ENCODE assay signal across 14 cellular contexts in the genomic region with DNA sequence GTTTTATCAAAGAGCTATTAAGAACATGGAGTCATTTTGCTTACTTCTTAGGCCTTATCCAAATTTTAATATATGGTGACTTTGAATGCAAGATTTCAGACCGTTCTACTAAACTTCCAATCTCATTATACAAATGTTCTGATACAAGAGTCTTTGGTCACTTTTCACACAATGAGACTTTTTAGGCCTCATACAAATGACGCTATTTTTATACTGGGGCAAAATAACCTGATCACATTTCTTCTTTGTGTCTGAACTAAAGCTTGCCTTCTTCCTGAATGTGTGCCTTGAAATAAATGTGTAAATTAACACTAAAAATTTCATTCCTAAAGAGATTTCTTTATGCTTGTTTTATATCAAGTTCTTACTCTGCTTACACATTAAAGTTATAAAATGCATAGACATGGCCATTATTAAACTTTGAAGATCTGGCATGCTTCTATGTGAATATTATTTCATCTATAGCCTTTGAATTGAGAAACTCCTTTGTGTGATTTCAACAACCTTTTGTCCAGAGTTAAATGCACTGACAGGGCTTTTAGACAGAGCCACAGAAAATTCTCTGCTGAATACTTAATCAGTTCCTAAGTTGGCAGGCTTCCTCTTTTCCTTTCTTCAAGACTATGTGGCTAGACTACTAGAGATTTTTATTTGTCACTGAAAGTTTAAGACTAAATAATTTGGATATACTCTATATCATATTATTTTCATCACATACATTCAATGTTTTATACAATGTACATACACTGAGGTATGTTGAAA.
DNase-seq lines count a peak whose midpoint lies in the region; ATAC-seq and TF ChIP-seq lines count a peak whose summit lies in the region.
"Had no signal": no experiment of that assay in that cellular context is flagged by ENCODE, and none has a peak within 500 bp of the region (broad histone marks: within the 10 kb centered on the region; RNA-seq: fewer than 3 reads in every experiment).

No MANE protein-coding gene starts in this region.

- peaks cover 0 to 7% (median 0%) of the 10 kb centered on the region in 3 donors for H3K4me1 ChIP-seq in skeletal muscle tissue (ENCODE audit: control insufficient read depth in 3 of 3, insufficient read depth in 3 of 3, low read length in 3 of 3)
- H3K4me1 ChIP-seq: psoas muscle had no signal

- H3K36me3 ChIP-seq in skeletal muscle tissue (ENCODE audit: control insufficient read depth in 3 of 3, insufficient read depth in 3 of 3, low read length in 3 of 3): no peaks in the 10 kb centered on the region

- POLR2A ChIA-PET in MCF 10A (lab: Yijun Ruan, JAX): interaction anchor here (0.6 to 0.7 kb wide), 2 partner anchors 263 to 1463 kb away, joined by 3 read pairs; no protein-coding TSS in a partner anchor

- BruUV-seq in MCF 10A (replicated peaks; lab: Mats Ljungman, UMichigan): no TSS peak

- peak overlapping the region; percentile 48 for H3K27ac ChIP-seq in skeletal muscle tissue (ENCODE audit: low read depth, low read length)
- H3K27ac ChIP-seq: KMS-11 had no signal

- H3K4me3 Mint-ChIP-seq in MCF 10A (ENCODE audit: unreplicated experiment): no peak overlapping the region
- H3K4me3 Mint-ChIP-seq: activated naive CD8-positive, alpha-beta T cell; CD4-positive, alpha-beta memory T cell had no signal

- no peak overlapping the region for H3K27ac Mint-ChIP-seq in MCF 10A (ENCODE audit: low read depth, unreplicated experiment)
- H3K27ac Mint-ChIP-seq: activated naive CD8-positive, alpha-beta T cell; CD4-positive, alpha-beta memory T cell had no signal

- no peaks in the 10 kb centered on the region for H3K9me3 ChIP-seq in skeletal muscle tissue (ENCODE audit: control insufficient read depth in 3 of 3, low read length in 3 of 3)
- H3K9me3 ChIP-seq: psoas muscle had no signal

- no peak overlapping the region for H3K9ac ChIP-seq in skeletal muscle tissue (ENCODE audit: low read depth in 1 of 3, low read length in 3 of 3)
- H3K9ac ChIP-seq: KMS-11 had no signal

- CTCF ChIA-PET in MCF 10A (lab: Yijun Ruan, JAX): interaction anchor here (0.6 kb wide), 1 partner anchor 19 kb away, joined by 3 read pairs; no protein-coding TSS in a partner anchor

- DNase-seq in NB4 (ENCODE audit: low read depth) (peak; percentile 36), astrocyte of the hippocampus (ENCODE audit: low read depth, low spot score) (peak; percentile 76), left ventricle myocardium superior (no peak), DMS153 treated with DMSO at 0.1 percent for 48 hours (lab: John Stamatoyannopoulos, UW; ENCODE audit: unreplicated experiment) (no peak), MCF 10A (ENCODE audit: unreplicated experiment) (no peak), GM19238 (ENCODE audit: insufficient read length, low spot score) (no peak)
- DNase-seq: CD4-positive, alpha-beta memory T cell; mesendoderm; NCI-H226; psoas muscle had no signal

- no peaks in the 10 kb centered on the region for H3K36me3 Mint-ChIP-seq in MCF 10A (ENCODE audit: insufficient read depth, unreplicated experiment)
- H3K36me3 Mint-ChIP-seq: activated naive CD8-positive, alpha-beta T cell; CD4-positive, alpha-beta memory T cell had no signal

- TF ChIP-seq CTCF in NB4 (IDR thresholded peaks at IDR 0.05; ENCODE audit: low read depth, low read length): no peak
- TF ChIP-seq CTCF in MCF 10A (IDR thresholded peaks at IDR 0.05; ENCODE audit: unreplicated experiment): no peak

- intact Hi-C loops in left ventricle myocardium superior (cut with micrococcal nuclease): no loop called here
- intact Hi-C loops in MCF 10A (cut with micrococcal nuclease): no loop called here

- H3K4me3 ChIP-seq in NB4 (ENCODE audit: low read depth, low read length) (no peak overlapping the region), skeletal muscle tissue (ENCODE audit: low read length in 3 of 3) (no peak overlapping the region)
- H3K4me3 ChIP-seq: psoas muscle had no signal

- H3K27me3 ChIP-seq in skeletal muscle tissue (ENCODE audit: control insufficient read depth in 3 of 3, insufficient read depth in 3 of 3, low read length in 3 of 3): no peaks in the 10 kb centered on the region

- H3K27me3 Mint-ChIP-seq in MCF 10A (ENCODE audit: insufficient read depth, unreplicated experiment): no peaks in the 10 kb centered on the region
- H3K27me3 Mint-ChIP-seq: activated naive CD8-positive, alpha-beta T cell; CD4-positive, alpha-beta memory T cell had no signal

- H3K9me3 Mint-ChIP-seq in MCF 10A (ENCODE audit: unreplicated experiment): no peaks in the 10 kb centered on the region
- H3K9me3 Mint-ChIP-seq: CD4-positive, alpha-beta memory T cell had no signal

- TF ChIP-seq POLR2A in NB4 (IDR thresholded peaks at IDR 0.05; ENCODE audit: extremely low read depth, insufficient read length): no peak

- ATAC-seq in left ventricle myocardium superior: peak; percentile 95
- no peak for ATAC-seq in HG02588 (IDR thresholded peaks at IDR 0.05; ENCODE audit: unreplicated experiment)

- H3K4me1 Mint-ChIP-seq in MCF 10A (ENCODE audit: insufficient read depth, unreplicated experiment): peaks cover 5% of the 10 kb centered on the region
- H3K4me1 Mint-ChIP-seq: CD4-positive, alpha-beta memory T cell had no signal

Comparison
In these comparisons a context has a peak if more than half of its experiments do, and no peak if none do; other contexts are left out.
1. DNase-seq: peak in NB4 (single experiment) and astrocyte of the hippocampus (single experiment); none in left ventricle myocardium superior (single experiment), DMS153 treated with DMSO at 0.1 percent for 48 hours (single experiment), MCF 10A (single experiment) and GM19238 (single experiment).